Comparison of ENCODE assay signal across 12 cellular contexts in the genomic region with DNA sequence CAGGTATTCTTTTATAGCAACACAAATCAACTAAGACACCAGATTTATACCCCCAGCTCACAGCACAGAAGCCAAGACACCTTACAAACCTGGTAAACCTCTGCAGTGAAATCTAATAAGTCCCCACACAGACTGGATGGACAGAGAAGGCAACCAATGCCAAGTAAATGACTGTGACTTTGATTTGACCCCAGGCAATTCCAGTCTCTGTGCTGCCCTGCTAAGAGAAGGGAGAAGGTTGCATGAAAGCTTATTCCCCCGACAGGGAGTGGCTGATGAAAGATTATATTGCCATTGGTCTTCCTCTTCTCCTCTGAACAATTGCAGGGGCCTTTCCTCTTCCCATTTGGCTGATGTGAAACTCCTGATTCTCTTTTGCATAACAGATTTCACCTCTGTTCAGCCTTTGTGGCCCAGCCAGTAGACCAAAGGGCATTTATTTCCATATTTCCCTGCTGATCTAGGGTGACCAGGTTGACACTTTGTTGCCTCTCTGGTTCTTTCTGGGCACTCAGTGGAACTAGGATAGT.
DNase-seq lines count a peak whose midpoint lies in the region; ATAC-seq and TF ChIP-seq lines count a peak whose summit lies in the region.
"Had no signal": no experiment of that assay in that cellular context is flagged by ENCODE, and none has a peak within 500 bp of the region (broad histone marks: within the 10 kb centered on the region; RNA-seq: fewer than 3 reads in every experiment).

No MANE protein-coding gene starts in this region.

- no peak for TF ChIP-seq CTCF in upper lobe of right lung (IDR thresholded peaks at IDR 0.05)

- DNase-seq in MV-4-11 (lab: John Stamatoyannopoulos, UW) (peak; percentile 15), NCI-H526 treated with DMSO at 0.1 percent for 48 hours (lab: John Stamatoyannopoulos, UW) (peak; percentile 14), islet precursor cell (peak; percentile 29), upper lobe of right lung (no peak), A172 (ENCODE audit: low spot score) (no peak)
- DNase-seq in activated CD4-positive, alpha-beta T cell treated with anti-CD3 and anti-CD28 coated beads, Interleukin-2, amount 50 U/mL, for 4 hours, result no peak
- DNase-seq: CD8-positive, alpha-beta T cell; COR-L47; DND-41; GDM1; HCEC 1CT; HFFc6 had no signal

- H3K27me3 ChIP-seq in upper lobe of right lung, result no peaks in the 10 kb centered on the region

- no peaks in the 10 kb centered on the region for H3K9me3 ChIP-seq in upper lobe of right lung

- ATAC-seq in upper lobe of right lung, result peak; percentile 61
- ATAC-seq: CD8-positive, alpha-beta T cell had no signal

- no peaks in the 10 kb centered on the region for H3K4me1 ChIP-seq in upper lobe of right lung

- no peak overlapping the region for H3K4me3 ChIP-seq in upper lobe of right lung

- no peak overlapping the region for H3K27ac ChIP-seq in upper lobe of right lung

- intact Hi-C loops in upper lobe of right lung (cut with DNase I), result no loop called here

- H3K36me3 ChIP-seq in upper lobe of right lung, result no peaks in the 10 kb centered on the region

Comparison
In these comparisons a context has a peak if more than half of its experiments do, and no peak if none do; other contexts are left out.
1. DNase-seq: peak in MV-4-11 (single experiment), NCI-H526 treated with DMSO at 0.1 percent for 48 hours (single experiment) and islet precursor cell (single experiment); none in upper lobe of right lung (single experiment), activated CD4-positive, alpha-beta T cell treated with anti-CD3 and anti-CD28 coated beads, Interleukin-2, amount 50 U/mL, for 4 hours (0 of 2) and A172 (single experiment).